Comparison of ENCODE assay signal across 31 cellular contexts in the genomic region with DNA sequence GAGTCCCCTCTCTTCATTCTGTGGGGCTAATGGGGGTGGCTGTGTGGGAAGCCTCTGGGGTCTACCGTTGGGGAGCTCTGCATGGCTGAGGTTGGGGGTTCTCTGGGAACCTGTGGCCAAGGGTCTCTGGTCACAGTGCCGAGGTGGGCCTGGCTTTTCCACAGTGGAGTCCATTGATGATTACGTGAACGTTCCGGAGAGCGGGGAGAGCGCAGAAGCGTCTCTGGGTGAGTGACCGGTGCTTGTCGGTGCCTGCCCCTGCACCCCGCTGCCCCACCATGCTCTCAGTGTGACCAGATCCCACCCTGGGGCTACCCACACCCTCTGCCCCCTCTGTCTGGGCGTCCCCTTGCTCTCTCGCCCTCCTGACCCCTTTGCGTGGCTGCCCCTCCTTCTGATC. TPM values are rescaled to one million over a fixed set of nuclear protein-coding genes. Genes with fewer than 3 reads are reported as not detected.
DNase-seq lines count a peak whose midpoint lies in the region; ATAC-seq and TF ChIP-seq lines count a peak whose summit lies in the region.
"Had no signal": no experiment of that assay in that cellular context is flagged by ENCODE, and none has a peak within 500 bp of the region (broad histone marks: within the 10 kb centered on the region; RNA-seq: fewer than 3 reads in every experiment).

No MANE protein-coding gene starts in this region.

- intact Hi-C loops in A673 (cut with micrococcal nuclease; ENCODE audit: unreplicated experiment): no loop called here

- no peak for TF ChIP-seq CTCF in A673 (conservative IDR thresholded peaks at IDR 0.05; ENCODE audit: low read depth, low read length)

- peaks cover 55% of the 10 kb centered on the region for H3K4me1 Mint-ChIP-seq in activated CD4-positive, alpha-beta T cell treated with anti-CD3 and anti-CD28 coated beads, Interleukin-2, amount 10 ng/mL, durations not matched to agents 7 days and 5 days
- peaks cover 14 to 71% (median 38%) of the 10 kb centered on the region in 4 donors for H3K4me1 Mint-ChIP-seq in CD4-positive, CD25-positive, alpha-beta regulatory T cell
- peaks cover 56% of the 10 kb centered on the region for H3K4me1 Mint-ChIP-seq in activated CD4-positive, alpha-beta memory T cell treated with anti-CD3 and anti-CD28 coated beads, Interleukin-2, amount 10 ng/mL, durations not matched to agents 7 days and 5 days
- peaks cover 47 to 51% of the 10 kb centered on the region in 2 donors for H3K4me1 Mint-ChIP-seq in effector memory CD8-positive, alpha-beta T cell (ENCODE audit: low read depth in 2 of 2)
- H3K4me1 Mint-ChIP-seq: brain, H9 had no signal

- H3K27ac Mint-ChIP-seq in activated CD4-positive, alpha-beta T cell treated with anti-CD3 and anti-CD28 coated beads, Interleukin-2, amount 10 ng/mL, durations not matched to agents 7 days and 5 days: peak overlapping the region; percentile 85
- H3K27ac Mint-ChIP-seq in CD4-positive, CD25-positive, alpha-beta regulatory T cell: peak overlapping the region; percentile 87 to 90 (median 89)
- H3K27ac Mint-ChIP-seq in activated CD4-positive, alpha-beta memory T cell treated with anti-CD3 and anti-CD28 coated beads, Interleukin-2, amount 10 ng/mL, durations not matched to agents 7 days and 5 days: peak overlapping the region; percentile 92
- peak overlapping the region; percentile 97 for H3K27ac Mint-ChIP-seq in effector memory CD8-positive, alpha-beta T cell
- H3K27ac Mint-ChIP-seq: brain had no signal

- H3K27me3 ChIP-seq in CD4-positive, CD25-positive, alpha-beta regulatory T cell (ENCODE audit: control insufficient read depth, insufficient read depth, low read length): no peaks in the 10 kb centered on the region
- no peaks in the 10 kb centered on the region for H3K27me3 ChIP-seq in A673 (replicated peaks; ENCODE audit: insufficient read depth, low read depth, low read length, poor library complexity)
- H3K27me3 ChIP-seq: adrenal gland, vagina had no signal

- no peak overlapping the region for H3K4me3 ChIP-seq in CD4-positive, CD25-positive, alpha-beta regulatory T cell (ENCODE audit: low read depth, low read length)
- no peak overlapping the region for H3K4me3 ChIP-seq in A673 (ENCODE audit: low read depth, low read length, poor library complexity, severe bottlenecking)
- H3K4me3 ChIP-seq: A549, adrenal gland, PC-9, smooth muscle cell, vagina had no signal

- peak overlapping the region; percentile 100 for H3K4me3 Mint-ChIP-seq in activated CD4-positive, alpha-beta T cell treated with anti-CD3 and anti-CD28 coated beads, Interleukin-2, amount 10 ng/mL, durations not matched to agents 7 days and 5 days
- peak overlapping the region; percentile 63 to 94 (median 88) for H3K4me3 Mint-ChIP-seq in CD4-positive, CD25-positive, alpha-beta regulatory T cell
- H3K4me3 Mint-ChIP-seq in activated CD4-positive, alpha-beta memory T cell treated with anti-CD3 and anti-CD28 coated beads, Interleukin-2, amount 10 ng/mL, durations not matched to agents 7 days and 5 days: peak overlapping the region; percentile 67
- H3K4me3 Mint-ChIP-seq in effector memory CD8-positive, alpha-beta T cell: peak overlapping the region; percentile 68 to 99
- H3K4me3 Mint-ChIP-seq: brain, H9 had no signal

- H3K4me1 ChIP-seq in CD4-positive, CD25-positive, alpha-beta regulatory T cell (ENCODE audit: control insufficient read depth, insufficient read depth, low read length, poor library complexity, severe bottlenecking): peaks cover 59% of the 10 kb centered on the region
- no peaks in the 10 kb centered on the region for H3K4me1 ChIP-seq in A673 (ENCODE audit: insufficient read depth, low read length, poor library complexity, severe bottlenecking)
- H3K4me1 ChIP-seq: adrenal gland, vagina had no signal

- H3K36me3 Mint-ChIP-seq in activated CD4-positive, alpha-beta T cell treated with anti-CD3 and anti-CD28 coated beads, Interleukin-2, amount 10 ng/mL, durations not matched to agents 7 days and 5 days (ENCODE audit: low read depth): peaks cover 69% of the 10 kb centered on the region
- H3K36me3 Mint-ChIP-seq in CD4-positive, CD25-positive, alpha-beta regulatory T cell: peaks cover 22% of the 10 kb centered on the region
- H3K36me3 Mint-ChIP-seq in activated CD4-positive, alpha-beta memory T cell treated with anti-CD3 and anti-CD28 coated beads, Interleukin-2, amount 10 ng/mL, durations not matched to agents 7 days and 5 days (ENCODE audit: low read depth): peaks cover 70% of the 10 kb centered on the region
- H3K36me3 Mint-ChIP-seq in effector memory CD8-positive, alpha-beta T cell (ENCODE audit: insufficient read depth): peaks cover 54% of the 10 kb centered on the region

- CTCF ChIA-PET in activated CD4-positive, alpha-beta T cell treated with anti-CD3 and anti-CD28 coated beads, Interleukin-2, amount 10 ng/mL, durations not matched to agents 7 days and 5 days (lab: Charles Lee): interaction anchor here (1.0 to 1.6 kb wide), 3 partner anchors 13 to 44 kb away, joined by 3 to 11 read pairs (median 4); no protein-coding TSS in a partner anchor
- CTCF ChIA-PET in activated CD4-positive, alpha-beta memory T cell treated with anti-CD3 and anti-CD28 coated beads, Interleukin-2, amount 10 ng/mL, durations not matched to agents 7 days and 5 days (lab: Charles Lee): interaction anchor here (0.6 to 2.4 kb wide), 2 partner anchors 19 to 45 kb away, joined by 3 to 7 read pairs; no protein-coding TSS in a partner anchor
- CTCF ChIA-PET in A673 (lab: Charles Lee): no interaction called here

- H3K9me3 ChIP-seq in CD4-positive, CD25-positive, alpha-beta regulatory T cell (ENCODE audit: control insufficient read depth in 2 of 2, low read length in 2 of 2): no peaks in the 10 kb centered on the region
- no peaks in the 10 kb centered on the region for H3K9me3 ChIP-seq in A673 (ENCODE audit: low read depth, low read length, poor library complexity, severe bottlenecking)
- H3K9me3 ChIP-seq: A549 had no signal

- peaks cover 22% of the 10 kb centered on the region for H3K36me3 ChIP-seq in CD4-positive, CD25-positive, alpha-beta regulatory T cell (ENCODE audit: control insufficient read depth, insufficient read depth, low read length)
- no peaks in the 10 kb centered on the region for H3K36me3 ChIP-seq in A673 (ENCODE audit: insufficient read depth, low read length, poor library complexity, severe bottlenecking)

- peaks cover 6% of the 10 kb centered on the region for H3K9me3 Mint-ChIP-seq in activated CD4-positive, alpha-beta T cell treated with anti-CD3 and anti-CD28 coated beads, Interleukin-2, amount 10 ng/mL, durations not matched to agents 7 days and 5 days
- peaks cover 0 to 7% (median 1%) of the 10 kb centered on the region in 7 donors for H3K9me3 Mint-ChIP-seq in CD4-positive, CD25-positive, alpha-beta regulatory T cell
- H3K9me3 Mint-ChIP-seq in activated CD4-positive, alpha-beta memory T cell treated with anti-CD3 and anti-CD28 coated beads, Interleukin-2, amount 10 ng/mL, durations not matched to agents 7 days and 5 days: peaks cover 7% of the 10 kb centered on the region
- H3K9me3 Mint-ChIP-seq in effector memory CD8-positive, alpha-beta T cell: peaks cover 6 to 10% of the 10 kb centered on the region in 2 donors
- H3K9me3 Mint-ChIP-seq: H9 had no signal

- no peak for ATAC-seq in CD4-positive, CD25-positive, alpha-beta regulatory T cell (ENCODE audit: low read depth in 2 of 2)
- no peak for ATAC-seq in effector memory CD8-positive, alpha-beta T cell (replicated peaks)
- no peak for ATAC-seq in HG02938 (IDR thresholded peaks at IDR 0.05; ENCODE audit: unreplicated experiment)

- DNase-seq in activated CD4-positive, alpha-beta T cell treated with anti-CD3 and anti-CD28 coated beads, Interleukin-2, amount 10 ng/mL, durations not matched to agents 7 days and 5 days: no peak
- no peak for DNase-seq in activated CD4-positive, alpha-beta T cell treated with anti-CD3 and anti-CD28 coated beads, Interleukin-2, amount 50 U/mL, for 4 hours
- DNase-seq in CD4-positive, CD25-positive, alpha-beta regulatory T cell: no peak
- DNase-seq in activated CD4-positive, alpha-beta memory T cell treated with anti-CD3 and anti-CD28 coated beads, Interleukin-2, amount 10 ng/mL, durations not matched to agents 7 days and 5 days: no peak
- no peak for DNase-seq in effector memory CD8-positive, alpha-beta T cell
- DNase-seq in A673 (ENCODE audit: low spot score) (no peak), RKO (ENCODE audit: low spot score) (no peak)
- DNase-seq: adrenal gland; C1 segment of cervical spinal cord; DMS 273 treated with DMSO at 0.1 percent for 48 hours; H9; head of caudate nucleus; Karpas-422; mammary epithelial cell; NCI-H1694 treated with DMSO at 0.1 percent for 48 hours; NCI-H2171 treated with DMSO at 0.1 percent for 48 hours; NCI-H524; NK-92 treated with Interleukin-12 subunit alpha and Interleukin-12 subunit beta, amount 100 ng/mL, for 24 hours; occipital lobe; PC-9; SIG-M5; stimulated activated CD4-positive, alpha-beta T cell treated with anti-CD3 and anti-CD28 coated beads, Interleukin-2, amount 100 ng/mL, for 24 hours; SW 1271 had no signal

- peak overlapping the region; percentile 80 for H3K27ac ChIP-seq in CD4-positive, CD25-positive, alpha-beta regulatory T cell (ENCODE audit: insufficient read depth, low read length, poor library complexity, severe bottlenecking)
- H3K27ac ChIP-seq in A673 (ENCODE audit: low read depth, low read length, poor library complexity, severe bottlenecking): no peak overlapping the region
- H3K27ac ChIP-seq: A549, adrenal gland, PC-9, vagina had no signal

- no peaks in the 10 kb centered on the region for H3K27me3 Mint-ChIP-seq in activated CD4-positive, alpha-beta T cell treated with anti-CD3 and anti-CD28 coated beads, Interleukin-2, amount 10 ng/mL, durations not matched to agents 7 days and 5 days
- H3K27me3 Mint-ChIP-seq in CD4-positive, CD25-positive, alpha-beta regulatory T cell: peaks cover 5% of the 10 kb centered on the region
- no peaks in the 10 kb centered on the region for H3K27me3 Mint-ChIP-seq in activated CD4-positive, alpha-beta memory T cell treated with anti-CD3 and anti-CD28 coated beads, Interleukin-2, amount 10 ng/mL, durations not matched to agents 7 days and 5 days
- no peaks in the 10 kb centered on the region for H3K27me3 Mint-ChIP-seq in effector memory CD8-positive, alpha-beta T cell
- H3K27me3 Mint-ChIP-seq: brain had no signal

- POLR2A ChIA-PET in activated CD4-positive, alpha-beta T cell treated with anti-CD3 and anti-CD28 coated beads, Interleukin-2, amount 10 ng/mL, durations not matched to agents 7 days and 5 days (lab: Charles Lee): no interaction called here
- POLR2A ChIA-PET in activated CD4-positive, alpha-beta memory T cell treated with anti-CD3 and anti-CD28 coated beads, Interleukin-2, amount 10 ng/mL, durations not matched to agents 7 days and 5 days (lab: Charles Lee): interaction anchor here (1.0 to 7.6 kb wide), 7 partner anchors 10 to 167 kb away, joined by 3 to 83 read pairs (median 4); a partner anchor contains a TSS
- POLR2A ChIA-PET in A673 (lab: Charles Lee; ENCODE audit: low non-redundant PET): no interaction called here

- no TSS peak for BruUV-seq in A673 (replicated peaks; lab: Mats Ljungman, UMichigan)

RNA-seq across cellular contexts. Expression of a gene that starts 4.5 kb away (rescaled TPM):
- 100 to 1,000 TPM; 365 to 379 TPM for total RNA-seq in activated CD4-positive, alpha-beta T cell treated with anti-CD3 and anti-CD28 coated beads, Interleukin-2, amount 10 ng/mL, durations not matched to agents 7 days and 5 days
- 282 TPM for total RNA-seq in CD4-positive, CD25-positive, alpha-beta regulatory T cell
- polyA plus RNA-seq in CD4-positive, CD25-positive, alpha-beta regulatory T cell: 100 to 1,000 TPM; 287 to 429 (median 317) TPM
- total RNA-seq in activated CD4-positive, alpha-beta memory T cell treated with anti-CD3 and anti-CD28 coated beads, Interleukin-2, amount 10 ng/mL, durations not matched to agents 7 days and 5 days: 100 to 1,000 TPM; 333 to 341 TPM
- 2.8 and 5.5 TPM in 2 replicates for total RNA-seq in A673 (2021)

RNA-seq across cellular contexts. Expression of a gene that starts 14.8 kb away (rescaled TPM):
- 10 to 100 TPM; 24.8 to 26.1 TPM for total RNA-seq in activated CD4-positive, alpha-beta T cell treated with anti-CD3 and anti-CD28 coated beads, Interleukin-2, amount 10 ng/mL, durations not matched to agents 7 days and 5 days
- 24.5 TPM for total RNA-seq in CD4-positive, CD25-positive, alpha-beta regulatory T cell
- 10 to 100 TPM; 22.3 to 32.9 (median 25.2) TPM for polyA plus RNA-seq in CD4-positive, CD25-positive, alpha-beta regulatory T cell
- total RNA-seq in activated CD4-positive, alpha-beta memory T cell treated with anti-CD3 and anti-CD28 coated beads, Interleukin-2, amount 10 ng/mL, durations not matched to agents 7 days and 5 days: 10 to 100 TPM; 20.6 to 24.7 TPM
- 46.3 and 48.6 TPM in 2 replicates for total RNA-seq in A673 (2021)

RNA-seq across cellular contexts. Expression of a gene that starts 38.6 kb away (rescaled TPM):
- 100 to 1,000 TPM; 114 to 130 TPM for total RNA-seq in activated CD4-positive, alpha-beta T cell treated with anti-CD3 and anti-CD28 coated beads, Interleukin-2, amount 10 ng/mL, durations not matched to agents 7 days and 5 days
- 96.2 TPM for total RNA-seq in CD4-positive, CD25-positive, alpha-beta regulatory T cell
- polyA plus RNA-seq in CD4-positive, CD25-positive, alpha-beta regulatory T cell: 10 to 100 TPM; 22.9 to 30.3 (median 24.9) TPM
- total RNA-seq in activated CD4-positive, alpha-beta memory T cell treated with anti-CD3 and anti-CD28 coated beads, Interleukin-2, amount 10 ng/mL, durations not matched to agents 7 days and 5 days: 10 to 100 TPM; 96.7 TPM
- 63.4 and 63.5 TPM in 2 replicates for total RNA-seq in A673 (2021)

RNA-seq across cellular contexts. Expression of a gene that starts 57.6 kb away (rescaled TPM):
- under 1 TPM in 1 of 2 experiments, not detected in 1; 0.12 TPM for total RNA-seq in activated CD4-positive, alpha-beta T cell treated with anti-CD3 and anti-CD28 coated beads, Interleukin-2, amount 10 ng/mL, durations not matched to agents 7 days and 5 days
- 0.52 TPM for total RNA-seq in CD4-positive, CD25-positive, alpha-beta regulatory T cell
- 1 to 10 TPM in 1 of 4 donors, not detected in 3; 2.8 TPM for polyA plus RNA-seq in CD4-positive, CD25-positive, alpha-beta regulatory T cell
- total RNA-seq in activated CD4-positive, alpha-beta memory T cell treated with anti-CD3 and anti-CD28 coated beads, Interleukin-2, amount 10 ng/mL, durations not matched to agents 7 days and 5 days: not detected
- not detected in 2 replicates for total RNA-seq in A673 (2021)
- total RNA-seq: chondrocyte, epithelial cell of proximal tubule, mammary epithelial cell, occipital lobe, PC-9, renal cortical epithelial cell, smooth muscle cell, vagina had no signal
- polyA plus RNA-seq: A549, mammary epithelial cell, smooth muscle cell had no signal

Comparison
In these comparisons a context has a peak if more than half of its experiments do, and no peak if none do; other contexts are left out.
1. RNA of a gene that starts 4.5 kb away (total RNA-seq): 365 to 379 TPM in activated CD4-positive, alpha-beta T cell treated with anti-CD3 and anti-CD28 coated beads, Interleukin-2, amount 10 ng/mL, durations not matched to agents 7 days and 5 days, 333 to 341 TPM in activated CD4-positive, alpha-beta memory T cell treated with anti-CD3 and anti-CD28 coated beads, Interleukin-2, amount 10 ng/mL, durations not matched to agents 7 days and 5 days and 282 TPM in CD4-positive, CD25-positive, alpha-beta regulatory T cell (single experiment); 2.8 to 5.5 TPM in A673; every median in the first group is over 10 times any median in the second.
2. Peak in every context shown above with its lines, with median percentiles within 50 percentile points of each other: H3K27ac Mint-ChIP-seq and H3K4me3 Mint-ChIP-seq.